ENCODE assay signal across 9 cellular contexts in the genomic region with DNA sequence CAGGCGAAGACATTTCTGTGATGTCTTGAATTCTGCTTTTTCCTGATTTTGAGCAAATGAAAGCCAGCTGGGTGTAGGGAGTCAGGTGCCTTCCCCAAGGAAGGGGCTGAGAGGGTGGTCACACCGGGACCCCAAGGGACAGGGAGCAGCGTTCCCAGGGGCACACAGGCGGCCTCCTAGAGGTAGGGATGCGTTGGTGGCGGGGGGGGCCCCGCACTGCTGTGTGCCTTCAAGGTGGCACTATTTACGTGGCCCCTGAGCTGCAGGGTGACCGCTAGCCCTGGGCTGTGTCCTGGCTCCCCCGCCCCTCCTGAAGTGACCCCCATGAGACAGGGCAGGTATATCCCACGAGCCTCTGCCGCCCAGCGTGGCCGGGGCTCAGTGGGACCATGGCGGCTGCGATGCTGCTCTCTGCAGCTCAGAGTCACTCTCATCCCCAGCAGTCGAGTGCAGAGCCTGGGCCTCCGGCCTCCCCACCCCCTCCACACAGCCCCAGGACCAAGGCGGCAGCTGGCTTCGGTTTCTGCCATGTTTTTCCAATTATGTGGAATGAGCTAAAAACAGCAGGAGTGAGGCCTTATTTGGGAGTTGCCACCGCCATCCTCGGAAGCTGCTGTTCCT.
A peak's percentile ranks its signal among the peaks of the same experiment; 100 is the strongest.
DNase-seq lines count a peak whose midpoint lies in the region; ATAC-seq and TF ChIP-seq lines count a peak whose summit lies in the region.
"Had no signal": no experiment of that assay in that cellular context is flagged by ENCODE, and none has a peak within 500 bp of the region (broad histone marks: within the 10 kb centered on the region; RNA-seq: fewer than 3 reads in every experiment).

No MANE protein-coding gene starts in this region.

- H3K27ac Mint-ChIP-seq in CD8-positive, alpha-beta T cell = no peak overlapping the region
- no peak overlapping the region for H3K27ac Mint-ChIP-seq in naive thymus-derived CD8-positive, alpha-beta T cell
- H3K27ac Mint-ChIP-seq: activated naive CD8-positive, alpha-beta T cell treated with anti-CD3 and anti-CD28 coated beads, Interleukin-2, amount 50 U/mL, for 24 hours had no signal

- CTCF ChIA-PET in CD8-positive, alpha-beta T cell (lab: Charles Lee) = interaction anchor here (0.6 to 1.2 kb wide), 2 partner anchors 37 to 75 kb away, joined by 3 to 4 read pairs; no protein-coding TSS in a partner anchor

- no peaks in the 10 kb centered on the region for H3K9me3 ChIP-seq in adrenal gland (replicated peaks in 1 of 3)
- H3K9me3 ChIP-seq in right cardiac atrium (ENCODE audit: control insufficient read depth, low read length) = no peaks in the 10 kb centered on the region
- no peaks in the 10 kb centered on the region for H3K9me3 ChIP-seq in CD8-positive, alpha-beta T cell (ENCODE audit: low read length)

- TF ChIP-seq CTCF in adrenal gland (IDR thresholded peaks at IDR 0.05) = no peak
- no peak for TF ChIP-seq CTCF in CD8-positive, alpha-beta T cell (IDR thresholded peaks at IDR 0.05)

- no peak for TF ChIP-seq POLR2A in adrenal gland (IDR thresholded peaks at IDR 0.05)

- in situ Hi-C loops in ACHN (cut with HindIII; ENCODE audit: low pct_ligation_motif_present, low pct_unique_long_range_greater_than_20kb, low sequenced_read_pairs) = no loop called here

- intact Hi-C loops in adrenal gland (cut with DNase I) (loop anchor here in 1 of 2 donors (5.0 kb wide), 1 partner anchor 61 kb away; the partner anchor contains the start of gene LRP5), right cardiac atrium (cut with DNase I) (loop anchor here in 3 of 4 donors (5.0 to 10.0 kb wide), 3 partner anchors 41 to 61 kb away; partner anchors contain the start of gene LRP5 (in 2 of the 3))
- intact Hi-C loops in CD8-positive, alpha-beta T cell (cut with DNase I, micrococcal nuclease) = no loop called here

- H3K27me3 ChIP-seq in adrenal gland (no peaks in the 10 kb centered on the region), right cardiac atrium (ENCODE audit: control insufficient read depth, insufficient read depth) (no peaks in the 10 kb centered on the region)
- no peaks in the 10 kb centered on the region for H3K27me3 ChIP-seq in CD8-positive, alpha-beta T cell (ENCODE audit: insufficient read depth, low read length)

- whole genome bisulfite sequencing in adrenal gland, 4 donors = 67 to 85% (median 78%) methylated on average over 10 to 22 of the region's 22 CpGs
- WGBS in right cardiac atrium = 70% methylated on average over 22 of the region's 22 CpGs

- H3K27ac ChIP-seq in adrenal gland = peak overlapping the region in 4 of 5 donors; percentile 61 to 93 (median 84)
- peak overlapping the region; percentile 41 for H3K27ac ChIP-seq in right cardiac atrium (ENCODE audit: low read length)
- peak overlapping the region in 12 of 21 experiments; percentile 20 to 84 (median 52) for H3K27ac ChIP-seq in skin epidermis
- no peak overlapping the region for H3K27ac ChIP-seq in CD8-positive, alpha-beta T cell (ENCODE audit: low read depth, low read length)

- peaks cover 0 to under 1% of the 10 kb centered on the region in 2 donors for H3K36me3 ChIP-seq in adrenal gland (replicated peaks in 1 of 2)
- no peaks in the 10 kb centered on the region for H3K36me3 ChIP-seq in CD8-positive, alpha-beta T cell (ENCODE audit: insufficient read depth, low read length)

- POLR2A ChIA-PET in CD8-positive, alpha-beta T cell (lab: Charles Lee) = no interaction called here
- POLR2A ChIA-PET in naive thymus-derived CD8-positive, alpha-beta T cell (lab: Charles Lee) = no interaction called here

- no peaks in the 10 kb centered on the region for H3K36me3 Mint-ChIP-seq in CD8-positive, alpha-beta T cell
- peaks cover 0 to 2% (median 0%) of the 10 kb centered on the region in 3 donors for H3K36me3 Mint-ChIP-seq in naive thymus-derived CD8-positive, alpha-beta T cell

- no peak overlapping the region for H3K4me3 Mint-ChIP-seq in CD8-positive, alpha-beta T cell
- H3K4me3 Mint-ChIP-seq in naive thymus-derived CD8-positive, alpha-beta T cell = no peak overlapping the region
- H3K4me3 Mint-ChIP-seq: activated naive CD8-positive, alpha-beta T cell treated with anti-CD3 and anti-CD28 coated beads, Interleukin-2, amount 50 U/mL, for 24 hours had no signal

- H3K9me3 Mint-ChIP-seq in CD8-positive, alpha-beta T cell = no peaks in the 10 kb centered on the region
- no peaks in the 10 kb centered on the region for H3K9me3 Mint-ChIP-seq in naive thymus-derived CD8-positive, alpha-beta T cell
- H3K9me3 Mint-ChIP-seq: activated naive CD8-positive, alpha-beta T cell treated with anti-CD3 and anti-CD28 coated beads, Interleukin-2, amount 50 U/mL, for 24 hours had no signal

- H3K4me1 ChIP-seq in adrenal gland (replicated peaks in 1 of 2) (peaks cover 28 to 69% of the 10 kb centered on the region in 2 donors), right cardiac atrium (ENCODE audit: control insufficient read depth, insufficient read depth, low read length) (peaks cover 25% of the 10 kb centered on the region)
- H3K4me1 ChIP-seq in CD8-positive, alpha-beta T cell (ENCODE audit: insufficient read depth, low read length) = no peaks in the 10 kb centered on the region

- DNase-seq in DMS53 treated with DMSO at 0.1 percent for 48 hours (lab: John Stamatoyannopoulos, UW; ENCODE audit: unreplicated experiment) (peak; percentile 50), adrenal gland (no peak), right cardiac atrium (peak; percentile 47 to 83 (median 83)), ACHN (no peak)
- no peak for DNase-seq in CD8-positive, alpha-beta T cell
- no peak for DNase-seq in naive thymus-derived CD8-positive, alpha-beta T cell
- DNase-seq: activated naive CD8-positive, alpha-beta T cell treated with anti-CD3 and anti-CD28 coated beads, Interleukin-2, amount 50 U/mL, for 24 hours had no signal

- H3K27me3 Mint-ChIP-seq in CD8-positive, alpha-beta T cell (ENCODE audit: low read depth) = no peaks in the 10 kb centered on the region
- H3K27me3 Mint-ChIP-seq in naive thymus-derived CD8-positive, alpha-beta T cell = peaks cover 0 to 2% (median 0%) of the 10 kb centered on the region in 5 donors

- no peaks in the 10 kb centered on the region for H3K4me1 Mint-ChIP-seq in CD8-positive, alpha-beta T cell (ENCODE audit: low read depth)
- peaks cover 0 to 37% (median 4%) of the 10 kb centered on the region in 4 donors for H3K4me1 Mint-ChIP-seq in naive thymus-derived CD8-positive, alpha-beta T cell

- ATAC-seq in right cardiac atrium (peak; percentile 34 to 48), GM18502 (IDR thresholded peaks at IDR 0.05; ENCODE audit: poor library complexity, unreplicated experiment) (no peak)
- ATAC-seq in CD8-positive, alpha-beta T cell = no peak
- ATAC-seq in naive thymus-derived CD8-positive, alpha-beta T cell = no peak
- ATAC-seq: activated naive CD8-positive, alpha-beta T cell treated with anti-CD3 and anti-CD28 coated beads, Interleukin-2, amount 50 U/mL, for 24 hours had no signal

- no peak overlapping the region for H3K4me3 ChIP-seq in adrenal gland
- no peak overlapping the region for H3K4me3 ChIP-seq in right cardiac atrium (ENCODE audit: low read length)
- no peak overlapping the region for H3K4me3 ChIP-seq in skin epidermis
- H3K4me3 ChIP-seq in CD8-positive, alpha-beta T cell (ENCODE audit: low read depth, low read length) = no peak overlapping the region

Comparison
In these comparisons a context has a peak if more than half of its experiments do, and no peak if none do; other contexts are left out.
1. DNase-seq: peak in DMS53 treated with DMSO at 0.1 percent for 48 hours (single experiment) and right cardiac atrium (3 of 3); none in adrenal gland (0 of 7), CD8-positive, alpha-beta T cell (0 of 7), ACHN (single experiment) and naive thymus-derived CD8-positive, alpha-beta T cell (0 of 10).
2. ATAC-seq: peak in right cardiac atrium (2 of 2); none in GM18502 (single experiment), CD8-positive, alpha-beta T cell (single experiment) and naive thymus-derived CD8-positive, alpha-beta T cell (0 of 2).
3. intact Hi-C loops: an anchor here in right cardiac atrium (5.0 to 10.0 kb wide); none called in CD8-positive, alpha-beta T cell.